8 cellular contexts compared by ENCODE assay signal in the genomic region with DNA sequence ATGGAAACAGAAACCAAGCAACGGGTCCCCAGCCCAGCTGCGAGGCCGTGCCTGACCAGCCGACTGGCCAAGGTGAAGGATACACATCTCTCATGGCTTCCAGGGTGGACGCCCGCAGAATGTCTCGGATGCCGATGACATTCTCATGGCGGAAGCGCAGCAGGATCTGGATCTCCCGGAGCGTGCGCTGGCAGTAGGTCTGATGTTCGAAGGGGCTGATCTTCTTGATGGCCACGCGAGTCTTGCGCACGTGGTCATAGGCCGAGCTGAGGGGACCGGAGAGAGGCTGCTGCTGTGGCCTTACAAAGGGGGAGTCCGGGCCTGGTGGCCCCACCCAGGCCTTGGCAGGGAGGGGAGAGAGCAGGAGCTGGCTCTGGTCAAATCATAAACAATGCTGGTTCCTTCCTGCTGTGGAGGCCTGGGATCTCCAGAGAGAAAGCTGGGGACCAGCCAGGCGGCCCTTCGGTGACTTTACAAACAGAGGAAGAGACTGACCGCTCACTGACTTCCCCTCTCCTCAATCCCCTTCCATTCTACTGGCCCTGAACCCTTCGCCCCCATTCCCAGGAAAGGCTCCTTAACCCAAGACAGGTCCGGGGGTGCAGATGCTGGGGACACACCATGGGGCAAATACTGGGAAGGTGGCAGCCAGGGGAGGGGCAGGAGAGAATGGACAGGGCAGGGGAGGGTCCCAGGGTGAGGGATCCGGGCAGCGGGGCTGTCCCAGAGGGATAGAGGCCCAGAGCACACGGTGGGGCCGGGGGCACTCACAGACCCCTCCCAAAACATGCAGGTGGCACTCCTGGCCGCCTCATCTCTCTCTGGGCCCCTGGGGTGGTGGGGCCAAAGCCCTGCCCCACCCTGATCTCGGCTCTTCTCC. TPM values are rescaled to one million over a fixed set of nuclear protein-coding genes. Genes with fewer than 3 reads are reported as not detected.
DNase-seq lines count a peak whose midpoint lies in the region; ATAC-seq and TF ChIP-seq lines count a peak whose summit lies in the region.

No MANE protein-coding gene starts in this region.

- H2AFZ ChIP-seq in Loucy (ENCODE audit: low read length) = peak overlapping the region; percentile 85; the same call in 1 of the 2 replicates

- H3K27ac ChIP-seq in A673 (ENCODE audit: low read depth, low read length, poor library complexity, severe bottlenecking) (peak overlapping the region; percentile 74), aorta (ENCODE audit: low read depth in 1 of 2, low read length in 2 of 2) (peak overlapping the region in 1 of 2 donors; percentile 43)
- H3K27ac ChIP-seq in effector memory CD4-positive, alpha-beta T cell (ENCODE audit: insufficient read depth, low read length, poor library complexity, severe bottlenecking) = peak overlapping the region; percentile 70

- H3K4me3 ChIP-seq in A673 (ENCODE audit: low read depth, low read length, poor library complexity, severe bottlenecking) (peak overlapping the region; percentile 90), Loucy (ENCODE audit: low read length, poor library complexity, severe bottlenecking) (peak overlapping the region; percentile 84), mucosa of descending colon (peak overlapping the region; percentile 80), aorta (ENCODE audit: low read length in 2 of 2) (peak overlapping the region; percentile 80 to 97)
- peak overlapping the region; percentile 89 for H3K4me3 ChIP-seq in effector memory CD4-positive, alpha-beta T cell (ENCODE audit: insufficient read depth, low read depth, low read length, poor library complexity, severe bottlenecking)

- CTCF ChIA-PET in A673 (lab: Charles Lee) = interaction anchor here (0.5 kb wide), 1 partner anchor 77 kb away, joined by 8 read pairs; no protein-coding TSS in a partner anchor

- H3K9me2 ChIP-seq in Loucy (replicated peaks; ENCODE audit: low read depth, low read length) = no peaks in the 10 kb centered on the region

- H3K9ac ChIP-seq in Loucy (ENCODE audit: low read depth, low read length, poor library complexity, severe bottlenecking) = peak overlapping the region; percentile 92

- ATAC-seq in mucosa of descending colon = peak; percentile 33
- ATAC-seq in aorta (ENCODE audit: low FRiP score) = peak; percentile 74

- no peaks in the 10 kb centered on the region for H4K20me1 ChIP-seq in Loucy (ENCODE audit: insufficient read depth, low read length, poor library complexity, severe bottlenecking)

- peaks cover 4% of the 10 kb centered on the region for H3K4me1 ChIP-seq in A673 (ENCODE audit: insufficient read depth, low read length, poor library complexity, severe bottlenecking)
- H3K4me1 ChIP-seq in Loucy (ENCODE audit: insufficient read depth, low read length, poor library complexity, severe bottlenecking) = peaks cover 19% of the 10 kb centered on the region
- H3K4me1 ChIP-seq in effector memory CD4-positive, alpha-beta T cell (ENCODE audit: control insufficient read depth, insufficient read depth, low read length, poor library complexity, severe bottlenecking) = peaks cover 9% of the 10 kb centered on the region
- H3K4me1 ChIP-seq in mucosa of descending colon (ENCODE audit: low read depth) = peaks cover 55% of the 10 kb centered on the region
- H3K4me1 ChIP-seq in aorta (ENCODE audit: control insufficient read depth in 1 of 2, insufficient read depth in 2 of 2, low read length in 2 of 2) = peaks cover 0 to 2% of the 10 kb centered on the region in 2 donors

- WGBS in aorta, 2 donors = 28 to 33% methylated on average over 32 of the region's 32 CpGs

- H3K36me3 ChIP-seq in A673 (ENCODE audit: insufficient read depth, low read length, poor library complexity, severe bottlenecking) (peaks cover 16% of the 10 kb centered on the region), Loucy (ENCODE audit: insufficient read depth, low read length) (no peaks in the 10 kb centered on the region), mucosa of descending colon (ENCODE audit: low read depth) (no peaks in the 10 kb centered on the region), aorta (ENCODE audit: control insufficient read depth in 1 of 2, insufficient read depth in 2 of 2, low read length in 1 of 2) (peaks cover 0 to 3% of the 10 kb centered on the region in 2 donors)
- peaks cover 19% of the 10 kb centered on the region for H3K36me3 ChIP-seq in effector memory CD4-positive, alpha-beta T cell (ENCODE audit: control insufficient read depth, insufficient read depth, low read length)

- POLR2A ChIA-PET in A673 (lab: Charles Lee; ENCODE audit: low non-redundant PET) = no interaction called here

- no peaks in the 10 kb centered on the region for H3K27me3 ChIP-seq in A673 (replicated peaks; ENCODE audit: insufficient read depth, low read depth, low read length, poor library complexity)
- no peaks in the 10 kb centered on the region for H3K27me3 ChIP-seq in Loucy (ENCODE audit: insufficient read depth, low read length, poor library complexity, severe bottlenecking)
- H3K27me3 ChIP-seq in effector memory CD4-positive, alpha-beta T cell (replicated peaks; ENCODE audit: control insufficient read depth, insufficient read depth, low read length, poor library complexity, severe bottlenecking) = no peaks in the 10 kb centered on the region
- H3K27me3 ChIP-seq in aorta (ENCODE audit: control insufficient read depth in 1 of 2, insufficient read depth in 2 of 2, low read length in 1 of 2) = no peaks in the 10 kb centered on the region

- H3F3A ChIP-seq in Loucy (ENCODE audit: low read depth) = no peaks in the 10 kb centered on the region

- intact Hi-C loops in A673 (cut with micrococcal nuclease; ENCODE audit: unreplicated experiment) = loop anchor here (5.0 kb wide), 1 partner anchor 285 kb away; a partner anchor contains a TSS
- intact Hi-C loops in mucosa of descending colon (cut with DNase I, micrococcal nuclease) = no loop called here
- intact Hi-C loops in aorta (cut with DNase I) = loop anchor here (2.0 to 10.0 kb wide), 4 partner anchors 25 to 293 kb away; a partner anchor contains a TSS

- peaks cover 18% of the 10 kb centered on the region for H3K79me2 ChIP-seq in Loucy (ENCODE audit: insufficient read depth, low read length)

- no TSS peak for BruUV-seq in A673 (replicated peaks; lab: Mats Ljungman, UMichigan)

- peak overlapping the region; percentile 93 for H3K4me2 ChIP-seq in Loucy (ENCODE audit: low read depth, low read length, poor library complexity, severe bottlenecking)

- TF ChIP-seq CTCF in A673 (conservative IDR thresholded peaks at IDR 0.05; ENCODE audit: low read depth, low read length) (no peak), Loucy (conservative IDR thresholded peaks at IDR 0.05; ENCODE audit: low read length) (no peak), mucosa of descending colon (IDR thresholded peaks at IDR 0.05) (no peak)

- H3K9me3 ChIP-seq in A673 (ENCODE audit: low read depth, low read length, poor library complexity, severe bottlenecking) (no peaks in the 10 kb centered on the region), Loucy (ENCODE audit: insufficient read depth, low read depth, low read length) (no peaks in the 10 kb centered on the region), mucosa of descending colon (no peaks in the 10 kb centered on the region), aorta (ENCODE audit: control insufficient read depth, low read length) (no peaks in the 10 kb centered on the region)
- no peaks in the 10 kb centered on the region for H3K9me3 ChIP-seq in effector memory CD4-positive, alpha-beta T cell (ENCODE audit: control insufficient read depth, low read length)

- no peak for DNase-seq in A673 (ENCODE audit: low spot score)
- no peak for DNase-seq in effector memory CD4-positive, alpha-beta T cell
- peak; percentile 70 to 80 (median 75) for DNase-seq in mucosa of descending colon
- peak; percentile 84 for DNase-seq in aorta
- DNase-seq in NCI-H82 (lab: John Stamatoyannopoulos, UW) = no peak
- no peak for DNase-seq in NCI-H345 treated with DMSO at 0.1 percent for 48 hours (lab: John Stamatoyannopoulos, UW; ENCODE audit: unreplicated experiment)
- no peak for DNase-seq in stimulated activated CD4-positive, alpha-beta T cell treated with anti-CD3 and anti-CD28 coated beads, Interleukin-2, amount 100 ng/mL, for 24 hours

RNA-seq across cellular contexts. Expression of a gene that starts 1.0 kb away (rescaled TPM):
- total RNA-seq in A673 (2021) (59.5 and 74.6 TPM in 2 replicates), mucosa of descending colon (100 to 1,000 TPM; 200 to 378 (median 285) TPM), aorta (100 to 1,000 TPM in 1 of 2 donors, 10 to 100 TPM in 1; 95.0 to 138 TPM)
- polyA plus RNA-seq in aorta = 100 to 1,000 TPM; 110 to 135 TPM

RNA-seq across cellular contexts. Expression of a gene that starts 8.6 kb away (rescaled TPM):
- total RNA-seq in A673 (2021) (2.5 and 4.4 TPM in 2 replicates), mucosa of descending colon (10 to 100 TPM; 29.6 to 75.3 (median 51.7) TPM), aorta (10 to 100 TPM in 1 of 2 donors, 1 to 10 TPM in 1; 6.0 to 18.1 TPM)
- polyA plus RNA-seq in aorta = 10 to 100 TPM in 1 of 2 donors, 1 to 10 TPM in 1; 2.1 to 22.8 TPM

RNA-seq across cellular contexts. Expression of a gene that starts 26.0 kb away (rescaled TPM):
- total RNA-seq in A673 (2021) (4.7 and 9.1 TPM in 2 replicates), mucosa of descending colon (10 to 100 TPM; 30.5 to 78.4 (median 69.3) TPM), aorta (10 to 100 TPM; 66.0 to 90.3 TPM)
- 100 to 1,000 TPM in 1 of 2 donors, 10 to 100 TPM in 1; 94.2 to 240 TPM for polyA plus RNA-seq in aorta

RNA-seq across cellular contexts. Expression of a gene that starts 30.3 kb away (rescaled TPM):
- total RNA-seq in A673 (2021) (0.49 and 0.85 TPM in 2 replicates), mucosa of descending colon (1 to 10 TPM in 1 of 3 donors, under 1 TPM in 2; 0.63 to 1.9 (median 0.90) TPM), aorta (1 to 10 TPM in 1 of 2 donors, under 1 TPM in 1; 0.62 to 1.4 TPM)
- polyA plus RNA-seq in aorta = 1 to 10 TPM in 1 of 2 donors, not detected in 1; 1.7 TPM

RNA-seq across cellular contexts. Expression of a gene that starts 46.2 kb away (rescaled TPM):
- total RNA-seq in A673 (2021) (122 and 127 TPM in 2 replicates), mucosa of descending colon (100 to 1,000 TPM in 2 of 3 donors, 10 to 100 TPM in 1; 71.7 to 109 (median 102) TPM), aorta (10 to 100 TPM; 50.2 to 51.0 TPM)
- 10 to 100 TPM; 58.0 to 70.3 TPM for polyA plus RNA-seq in aorta

Comparison
In these comparisons a context has a peak if more than half of its experiments do, and no peak if none do; other contexts are left out.
1. DNase-seq: peak in mucosa of descending colon (3 of 3) and aorta (2 of 2); none in A673 (single experiment), effector memory CD4-positive, alpha-beta T cell (0 of 3), NCI-H82 (single experiment), NCI-H345 treated with DMSO at 0.1 percent for 48 hours (single experiment) and stimulated activated CD4-positive, alpha-beta T cell treated with anti-CD3 and anti-CD28 coated beads, Interleukin-2, amount 100 ng/mL, for 24 hours (0 of 2).
2. intact Hi-C loops: an anchor here in A673 (5.0 kb wide) and aorta (2.0 to 10.0 kb wide); none called in mucosa of descending colon.
3. Peak in every context shown above with its lines, with median percentiles within 50 percentile points of each other: H3K4me3 ChIP-seq.